In genomic region chr5:116569999-116570398, GRCh38 we compare ENCODE assay signal across 24 cellular contexts. TPM values are rescaled to one million over a fixed set of nuclear protein-coding genes. Genes with fewer than 3 reads are reported as not detected.
A peak's percentile ranks its signal among the peaks of the same experiment; 100 is the strongest.
DNase-seq lines count a peak whose midpoint lies in the region; ATAC-seq and TF ChIP-seq lines count a peak whose summit lies in the region.
"Had no signal": no experiment of that assay in that cellular context is flagged by ENCODE, and none has a peak within 500 bp of the region (broad histone marks: within the 10 kb centered on the region; RNA-seq: fewer than 3 reads in every experiment).

No MANE protein-coding gene starts in this region.

- H3K4me3 ChIP-seq in GM23338 = peak overlapping the region; percentile 98
- no peak overlapping the region for H3K4me3 ChIP-seq in hepatocyte
- H3K4me3 ChIP-seq in neural progenitor cell = peak overlapping the region; percentile 99
- H3K4me3 ChIP-seq in stomach = no peak overlapping the region
- H3K4me3 ChIP-seq: coronary artery, left lung, prostate gland, skin epidermis, testis had no signal

- H3K4me3 Mint-ChIP-seq in GM23338 (peak overlapping the region; percentile 99), neural progenitor cell (no peak overlapping the region)
- H3K4me3 Mint-ChIP-seq: activated CD4-positive, alpha-beta memory T cell treated with anti-CD3 and anti-CD28 coated beads for 36 hours; CD4-positive, CD25-positive, alpha-beta regulatory T cell; stimulated activated effector memory CD8-positive, alpha-beta T cell treated with anti-CD3 and anti-CD28 coated beads, Interleukin-12 subunit alpha, Interleukin-12 subunit beta, amount 100 ng/mL, for 72 hours had no signal

- H2AFZ ChIP-seq in GM23338 (no peak overlapping the region), hepatocyte (no peak overlapping the region), neural progenitor cell (replicated peaks) (no peak overlapping the region)

- H3F3A ChIP-seq in GM23338 (replicated peaks; ENCODE audit: low read depth) (peaks cover 3% of the 10 kb centered on the region), neural progenitor cell (ENCODE audit: low read depth) (peaks cover 6% of the 10 kb centered on the region)

- H3K27me3 ChIP-seq in GM23338 (ENCODE audit: insufficient read depth) (no peaks in the 10 kb centered on the region), hepatocyte (no peaks in the 10 kb centered on the region), neural progenitor cell (no peaks in the 10 kb centered on the region), stomach (peaks cover 0 to 36% (median 24%) of the 10 kb centered on the region in 3 donors)
- H3K27me3 ChIP-seq: adrenal gland, testis had no signal

- H3K27ac ChIP-seq in GM23338 (ENCODE audit: low read depth) = no peak overlapping the region
- no peak overlapping the region for H3K27ac ChIP-seq in hepatocyte
- no peak overlapping the region for H3K27ac ChIP-seq in neural progenitor cell
- no peak overlapping the region for H3K27ac ChIP-seq in stomach
- H3K27ac ChIP-seq: coronary artery, left lung, prostate gland, skin epidermis, testis had no signal

- TF ChIP-seq EP300 in stomach (IDR thresholded peaks at IDR 0.05) = no peak

- WGBS in hepatocyte (ENCODE audit: low lambda C conversion rate, missing lambda C conversion rate) = 71% methylated on average over 4 of the region's 4 CpGs
- WGBS in stomach, 5 donors = 70 to 86% (median 76%) methylated on average over 4 of the region's 4 CpGs

- TF ChIP-seq POLR2A in stomach (IDR thresholded peaks at IDR 0.05) = no peak

- H3K27me3 Mint-ChIP-seq in GM23338 (ENCODE audit: insufficient read depth, low read depth, poor library complexity) (peaks cover 10% of the 10 kb centered on the region), neural progenitor cell (ENCODE audit: insufficient read depth, low read depth) (peaks cover 6% of the 10 kb centered on the region)

- H3K9ac ChIP-seq in neural progenitor cell = no peak overlapping the region

- H4K20me1 ChIP-seq in GM23338 (replicated peaks; ENCODE audit: insufficient read depth) (peaks cover 63% of the 10 kb centered on the region), hepatocyte (ENCODE audit: insufficient read depth, poor library complexity, severe bottlenecking) (peaks cover 67% of the 10 kb centered on the region), neural progenitor cell (ENCODE audit: low read depth) (peaks cover 93% of the 10 kb centered on the region)

- no peak for TF ChIP-seq CTCF in GM23338 (conservative IDR thresholded peaks at IDR 0.05; ENCODE audit: low read depth in 2 of 2)
- TF ChIP-seq CTCF in hepatocyte (IDR thresholded peaks at IDR 0.05; ENCODE audit: poor library complexity) = no peak
- no peak for TF ChIP-seq CTCF in neural progenitor cell (IDR thresholded peaks at IDR 0.05)
- no peak for TF ChIP-seq CTCF in stomach (IDR thresholded peaks at IDR 0.05)

- H3K4me2 ChIP-seq in GM23338 = peak overlapping the region; percentile 90
- peak overlapping the region; percentile 92 for H3K4me2 ChIP-seq in hepatocyte
- H3K4me2 ChIP-seq in neural progenitor cell = peak overlapping the region; percentile 91

- H3K4me1 Mint-ChIP-seq in GM23338 = peaks cover 61% of the 10 kb centered on the region
- peaks cover 32% of the 10 kb centered on the region for H3K4me1 Mint-ChIP-seq in neural progenitor cell

- no peaks in the 10 kb centered on the region for H3K9me3 ChIP-seq in hepatocyte (ENCODE audit: low read depth)
- H3K9me3 ChIP-seq in neural progenitor cell (ENCODE audit: low read depth) = no peaks in the 10 kb centered on the region
- no peaks in the 10 kb centered on the region for H3K9me3 ChIP-seq in stomach
- H3K9me3 ChIP-seq: adrenal gland, left lung, prostate gland, testis had no signal

- peaks cover 64% of the 10 kb centered on the region for H3K4me1 ChIP-seq in GM23338 (ENCODE audit: insufficient read depth)
- peaks cover 13% of the 10 kb centered on the region for H3K4me1 ChIP-seq in hepatocyte (ENCODE audit: insufficient read depth)
- H3K4me1 ChIP-seq in neural progenitor cell = peaks cover 66% of the 10 kb centered on the region
- H3K4me1 ChIP-seq in stomach = peaks cover 8 to 59% (median 39%) of the 10 kb centered on the region in 4 donors
- H3K4me1 ChIP-seq: prostate gland had no signal

- peaks cover 97% of the 10 kb centered on the region for H3K79me2 ChIP-seq in GM23338 (replicated peaks; ENCODE audit: insufficient read depth)
- peaks cover 95% of the 10 kb centered on the region for H3K79me2 ChIP-seq in hepatocyte
- peaks cover 96% of the 10 kb centered on the region for H3K79me2 ChIP-seq in neural progenitor cell (ENCODE audit: low read depth)

- intact Hi-C loops in stomach (cut with DNase I; ENCODE audit: low total_unique reads) = loop anchor here (5.0 to 10.0 kb wide), 2 partner anchors 375 to 433 kb away; no protein-coding TSS in a partner anchor

- DNase-seq in GM23338 (ENCODE audit: low spot score) (no peak), NCI-H69 (lab: John Stamatoyannopoulos, UW) (peak; percentile 59), hepatocyte (ENCODE audit: low spot score) (no peak), neural progenitor cell (ENCODE audit: low spot score) (no peak), stomach (no peak)
- DNase-seq in activated CD4-positive, alpha-beta T cell treated with anti-CD3 and anti-CD28 coated beads, Interleukin-2, amount 50 U/mL, for 1 hour = no peak
- DNase-seq: activated CD4-positive, alpha-beta memory T cell treated with anti-CD3 and anti-CD28 coated beads for 36 hours; activated CD4-positive, CD25-positive, alpha-beta regulatory T cell; activated T-cell treated with anti-CD3 and anti-CD28 coated beads, Interleukin-2, amount 50 U/mL, for 1 hour; adrenal gland; CD4-positive, CD25-positive, alpha-beta regulatory T cell; left lung; NCI-H146; RPMI8226; stimulated activated CD4-positive, alpha-beta T cell treated with anti-CD3 and anti-CD28 coated beads, Interleukin-2, amount 100 ng/mL, for 24 hours; testis had no signal

- H3K36me3 Mint-ChIP-seq in GM23338 (ENCODE audit: low read depth) = peaks cover 57% of the 10 kb centered on the region
- peaks cover 21% of the 10 kb centered on the region for H3K36me3 Mint-ChIP-seq in neural progenitor cell
- H3K36me3 Mint-ChIP-seq: activated CD4-positive, alpha-beta memory T cell treated with anti-CD3 and anti-CD28 coated beads for 36 hours; CD4-positive, CD25-positive, alpha-beta regulatory T cell; stimulated activated effector memory CD8-positive, alpha-beta T cell treated with anti-CD3 and anti-CD28 coated beads, Interleukin-12 subunit alpha, Interleukin-12 subunit beta, amount 100 ng/mL, for 72 hours had no signal

- H3K27ac Mint-ChIP-seq in GM23338 = no peak overlapping the region
- H3K27ac Mint-ChIP-seq in neural progenitor cell = no peak overlapping the region
- H3K27ac Mint-ChIP-seq: activated CD4-positive, alpha-beta memory T cell treated with anti-CD3 and anti-CD28 coated beads for 36 hours; stimulated activated effector memory CD8-positive, alpha-beta T cell treated with anti-CD3 and anti-CD28 coated beads, Interleukin-12 subunit alpha, Interleukin-12 subunit beta, amount 100 ng/mL, for 72 hours had no signal

- ATAC-seq in GM23338 (no peak), GM21737 (IDR thresholded peaks at IDR 0.05; ENCODE audit: unreplicated experiment) (no peak), GM21786 (IDR thresholded peaks at IDR 0.05; ENCODE audit: unreplicated experiment) (no peak)
- ATAC-seq: left lung; SK-N-SH treated with all-trans-retinoic acid at 6 μM for 48 hours; stimulated activated effector memory CD8-positive, alpha-beta T cell treated with anti-CD3 and anti-CD28 coated beads, Interleukin-12 subunit alpha, Interleukin-12 subunit beta, amount 100 ng/mL, for 72 hours had no signal

- H3K36me3 ChIP-seq in GM23338 (ENCODE audit: insufficient read depth) (no peaks in the 10 kb centered on the region; the same call in 1 of the 2 replicates), hepatocyte (replicated peaks; ENCODE audit: insufficient read depth, low read depth) (no peaks in the 10 kb centered on the region), neural progenitor cell (no peaks in the 10 kb centered on the region), stomach (no peaks in the 10 kb centered on the region)
- H3K36me3 ChIP-seq: adrenal gland, left lung, prostate gland had no signal

- H3K9me3 Mint-ChIP-seq in GM23338 (no peaks in the 10 kb centered on the region; the same call in 2 of the 3 replicates), neural progenitor cell (no peaks in the 10 kb centered on the region)
- H3K9me3 Mint-ChIP-seq: activated CD4-positive, alpha-beta memory T cell treated with anti-CD3 and anti-CD28 coated beads for 36 hours; stimulated activated effector memory CD8-positive, alpha-beta T cell treated with anti-CD3 and anti-CD28 coated beads, Interleukin-12 subunit alpha, Interleukin-12 subunit beta, amount 100 ng/mL, for 72 hours had no signal

- H3K9me2 ChIP-seq in GM23338 (ENCODE audit: insufficient read depth) (no peaks in the 10 kb centered on the region), hepatocyte (replicated peaks; ENCODE audit: insufficient read depth) (no peaks in the 10 kb centered on the region)

RNA-seq across cellular contexts. Expression of gene SEMA6A, which starts 4.6 kb away (rescaled TPM):
- total RNA-seq in GM23338 (2014; rRNA removed; shearing (Covaris generic)) = 355 and 400 TPM in 2 replicates
- polyA plus RNA-seq in GM23338 (2016; fragmentation: Nextera tagmentation; extraction: Ambion mirVana) (220 and 233 TPM in 2 replicates), hepatocyte (35.8 and 38.2 TPM in 2 replicates), stomach (1 to 10 TPM in 2 of 3 donors, under 1 TPM in 1; 0.37 to 1.6 (median 1.4) TPM)
- total RNA-seq in hepatocyte (50.0 and 68.6 TPM in 2 replicates), neural progenitor cell (ENCODE audit: low replicate concordance) (75.3 and 86.4 TPM in 2 replicates), stomach (10 to 100 TPM in 4 of 5 donors, 1 to 10 TPM in 1; 5.7 to 37.5 (median 23.7) TPM)
- total RNA-seq: activated CD4-positive, alpha-beta memory T cell treated with anti-CD3 and anti-CD28 coated beads for 36 hours; CD4-positive, CD25-positive, alpha-beta regulatory T cell; G401 had no signal

Comparison
In these comparisons a context has a peak if more than half of its experiments do, and no peak if none do; other contexts are left out.
1. H3K4me3 ChIP-seq: peak in GM23338 (single experiment) and neural progenitor cell (single experiment); none in hepatocyte (single experiment) and stomach (0 of 4).
2. Peak in every context shown above with its lines, with median percentiles within 50 percentile points of each other: H3K4me2 ChIP-seq.